ENCODE assay signal across 20 cellular contexts in genomic region chr14:82667501-82667900, GRCh38.
DNase-seq lines count a peak whose midpoint lies in the region; ATAC-seq and TF ChIP-seq lines count a peak whose summit lies in the region.
"Had no signal": no experiment of that assay in that cellular context is flagged by ENCODE, and none has a peak within 500 bp of the region (broad histone marks: within the 10 kb centered on the region; RNA-seq: fewer than 3 reads in every experiment).

No MANE protein-coding gene starts in this region.

- no peaks in the 10 kb centered on the region for H3K27me3 ChIP-seq in adipocyte (replicated peaks; ENCODE audit: control insufficient read depth, insufficient read depth, low read length)
- H3K27me3 ChIP-seq in foreskin keratinocyte = no peaks in the 10 kb centered on the region
- no peaks in the 10 kb centered on the region for H3K27me3 ChIP-seq in transverse colon

- peak overlapping the region; percentile 71 for H3K27ac ChIP-seq in epithelial cell of prostate
- peak overlapping the region; percentile 6 for H3K27ac ChIP-seq in foreskin keratinocyte
- H3K27ac ChIP-seq in skin epidermis = peak overlapping the region in 12 of 21 experiments; percentile 1 to 87 (median 46)
- no peak overlapping the region for H3K27ac ChIP-seq in transverse colon

- no peak for TF ChIP-seq EP300 in transverse colon (IDR thresholded peaks at IDR 0.05; ENCODE audit: low read depth)

- TF ChIP-seq POLR2A in transverse colon (IDR thresholded peaks at IDR 0.05) = no peak

- intact Hi-C loops in transverse colon (cut with DNase I; ENCODE audit: low total_unique reads) = no loop called here

- ATAC-seq in foreskin keratinocyte (no peak), GM21381 (IDR thresholded peaks at IDR 0.05; ENCODE audit: unreplicated experiment) (no peak)
- ATAC-seq: HCT116, K562 had no signal

- no peak for DNase-seq in adipocyte (ENCODE audit: low read depth)
- DNase-seq in epithelial cell of prostate (ENCODE audit: low read depth, low spot score) = peak; percentile 56
- peak in 1 of 2 donors; percentile 36 for DNase-seq in foreskin keratinocyte
- DNase-seq in NCI-H524 (lab: John Stamatoyannopoulos, UW) = no peak
- no peak for DNase-seq in putamen (ENCODE audit: low spot score)
- DNase-seq in transverse colon = no peak
- DNase-seq: ACHN; C1 segment of cervical spinal cord; CD8-positive, alpha-beta memory T cell; GOT3; NCI-H1105 treated with DMSO at 0.1 percent for 48 hours; NCI-H1694; NCI-H2081 treated with DMSO at 0.1 percent for 48 hours; NCI-H748 treated with DMSO at 0.1 percent for 48 hours; NK-92 treated with Interleukin-12 subunit alpha and Interleukin-12 subunit beta, amount 100 ng/mL, for 24 hours; SHP77 treated with DMSO at 0.1 percent for 48 hours had no signal

- no peak for TF ChIP-seq CTCF in foreskin keratinocyte (conservative IDR thresholded peaks at IDR 0.05)
- no peak for TF ChIP-seq CTCF in transverse colon (IDR thresholded peaks at IDR 0.05)

- 34 to 39% methylated on average over 4 of the region's 4 CpGs for WGBS in transverse colon (ENCODE audit: low coverage in 1 of 2), 2 donors

- no peaks in the 10 kb centered on the region for H3K9me3 ChIP-seq in adipocyte (ENCODE audit: control insufficient read depth, low read length)
- no peaks in the 10 kb centered on the region for H3K9me3 ChIP-seq in transverse colon

- in situ Hi-C loops in transverse colon (cut with MboI; ENCODE audit: low pct_ligation_motif_present in 1 of 4, low pct_unique_long_range_greater_than_20kb in 1 of 4, low sequenced_read_pairs in 3 of 4) = no loop called here

- H3K4me3 ChIP-seq in adipocyte (ENCODE audit: low read length) = peak overlapping the region; percentile 11
- H3K4me3 ChIP-seq in skin epidermis = no peak overlapping the region
- H3K4me3 ChIP-seq in transverse colon = no peak overlapping the region
- H3K4me3 ChIP-seq: K562 had no signal

- H3K4me1 ChIP-seq in adipocyte (ENCODE audit: control insufficient read depth, insufficient read depth, low read length) (peaks cover 10% of the 10 kb centered on the region), foreskin keratinocyte (no peaks in the 10 kb centered on the region), transverse colon (no peaks in the 10 kb centered on the region)

- no peak overlapping the region for H3K9ac ChIP-seq in adipocyte (ENCODE audit: low read length)

- H3K36me3 ChIP-seq in adipocyte (ENCODE audit: control insufficient read depth, insufficient read depth, low read length, severe bottlenecking) (no peaks in the 10 kb centered on the region), transverse colon (no peaks in the 10 kb centered on the region)

Comparison
In these comparisons a context has a peak if more than half of its experiments do, and no peak if none do; other contexts are left out.
1. H3K27ac ChIP-seq: peak in epithelial cell of prostate (single experiment), foreskin keratinocyte (single experiment) and skin epidermis (12 of 21); none in transverse colon (0 of 4).